Comparison of ENCODE assay signal across 19 cellular contexts in genomic region chr4:184694412-184694956, GRCh38. TPM values are rescaled to one million over a fixed set of nuclear protein-coding genes. Genes with fewer than 3 reads are reported as not detected.
DNase-seq lines count a peak whose midpoint lies in the region; ATAC-seq, FAIRE-seq and TF ChIP-seq lines count a peak whose summit lies in the region.
"Had no signal": no experiment of that assay in that cellular context is flagged by ENCODE, and none has a peak within 500 bp of the region (broad histone marks: within the 10 kb centered on the region; RNA-seq: fewer than 3 reads in every experiment).

No MANE protein-coding gene starts in this region.

- H3K4me1 Mint-ChIP-seq in activated CD4-positive, alpha-beta T cell treated with anti-CD3 and anti-CD28 coated beads, Interleukin-2, amount 10 ng/mL, durations not matched to agents 24 days and 14 days = peaks cover 1% of the 10 kb centered on the region
- H3K4me1 Mint-ChIP-seq: CD14-positive monocyte; CD4-positive, alpha-beta memory T cell had no signal

- DNase-seq in activated CD4-positive, alpha-beta T cell treated with anti-CD3 and anti-CD28 coated beads, Interleukin-2, amount 10 ng/mL, durations not matched to agents 24 days and 14 days = peak; percentile 21
- no peak for DNase-seq in activated CD4-positive, alpha-beta T cell treated with anti-CD3 and anti-CD28 coated beads, Interleukin-2, amount 50 U/mL, for 1 hour
- DNase-seq in heart left ventricle = no peak
- DNase-seq in cardiac septum (ENCODE audit: low spot score) = no peak
- no peak for DNase-seq in GM12891 (ENCODE audit: insufficient read length, low spot score)
- DNase-seq in K562 (ENCODE audit: extremely low read depth in 1 of 4, low spot score in 3 of 4) = no peak
- DNase-seq in Kasumi-1 (lab: John Stamatoyannopoulos, UW) = no peak
- DNase-seq: 8988T; CD4-positive, alpha-beta memory T cell; DMS153; DMS79; GF-D8; GOT3; H7 had no signal

- POLR2A ChIA-PET in K562 (lab: Yijun Ruan, JAX) = interaction anchor here (1.4 to 1.6 kb wide), 2 partner anchors 10 kb away, joined by 3 to 4 read pairs; no protein-coding TSS in a partner anchor

- no peak overlapping the region for H3K4me3 Mint-ChIP-seq in activated CD4-positive, alpha-beta T cell treated with anti-CD3 and anti-CD28 coated beads, Interleukin-2, amount 10 ng/mL, durations not matched to agents 24 days and 14 days
- H3K4me3 Mint-ChIP-seq: CD14-positive monocyte; CD4-positive, alpha-beta memory T cell had no signal

- peak; percentile 13 for FAIRE-seq in GM12891 (lab: Jason Lieb, UNC)
- no peak for FAIRE-seq in K562 (lab: Jason Lieb, UNC)
- FAIRE-seq: HTR-8/SVneo had no signal

- H3K79me2 ChIP-seq in K562 (ENCODE audit: control insufficient read depth, insufficient read depth, low read length) = no peaks in the 10 kb centered on the region

- H3K27ac ChIP-seq in heart left ventricle (peak overlapping the region in 7 of 12 donors; percentile 22 to 66 (median 49)), K562 (ENCODE audit: extremely low read depth, low read depth, low read length) (no peak overlapping the region)
- H3K27ac ChIP-seq: BLaER1 had no signal

- no TSS peak for BruUV-seq in K562 (replicated peaks; lab: Mats Ljungman, UMichigan)

- no peak for ATAC-seq in heart left ventricle
- no peak for ATAC-seq in K562
- no peak for ATAC-seq in GM21390 (IDR thresholded peaks at IDR 0.05; ENCODE audit: unreplicated experiment)
- ATAC-seq: HCT116 had no signal

- H3K27me3 Mint-ChIP-seq in activated CD4-positive, alpha-beta T cell treated with anti-CD3 and anti-CD28 coated beads, Interleukin-2, amount 10 ng/mL, durations not matched to agents 24 days and 14 days = no peaks in the 10 kb centered on the region
- H3K27me3 Mint-ChIP-seq: CD4-positive, alpha-beta memory T cell had no signal

- TF ChIP-seq POLR2A in heart left ventricle (IDR thresholded peaks at IDR 0.05) (no peak), GM12891 (IDR thresholded peaks at IDR 0.05; ENCODE audit: low read depth, low read length) (no peak), K562 (conservative IDR thresholded peaks at IDR 0.05) (no peak)

- CTCF ChIA-PET in K562 (lab: Yijun Ruan, JAX; ENCODE audit: low intra/inter-chr PET ratio) = no interaction called here

- H3K4me2 ChIP-seq in K562 (ENCODE audit: insufficient read depth, low read length) = no peak overlapping the region
- H3K4me2 ChIP-seq: BLaER1 had no signal

- intact Hi-C loops in activated CD4-positive, alpha-beta T cell treated with anti-CD3 and anti-CD28 coated beads, Interleukin-2, amount 10 ng/mL, durations not matched to agents 24 days and 14 days (cut with micrococcal nuclease) = loop anchor here (5.0 kb wide), 1 partner anchor 42 kb away; no protein-coding TSS in a partner anchor
- intact Hi-C loops in heart left ventricle (cut with DNase I) (no loop called here), cardiac septum (cut with DNase I) (no loop called here), K562 (cut with micrococcal nuclease) (no loop called here)

- H2AFZ ChIP-seq in K562 (ENCODE audit: low read depth, low read length) = no peak overlapping the region

- H3K4me3 ChIP-seq in heart left ventricle = no peak overlapping the region
- H3K4me3 ChIP-seq in K562 = no peak overlapping the region
- H3K4me3 ChIP-seq: BLaER1 had no signal

- no peak for TF ChIP-seq CTCF in heart left ventricle (IDR thresholded peaks at IDR 0.05)
- no peak for TF ChIP-seq CTCF in K562 (IDR thresholded peaks at IDR 0.05 in 2 of 3, conservative IDR thresholded peaks at IDR 0.05 in 1 of 3; ENCODE audit: insufficient read depth in 2 of 3, low read depth in 1 of 3, low read length in 3 of 3)

- H3K9me3 ChIP-seq in heart left ventricle (no peaks in the 10 kb centered on the region), K562 (replicated peaks; ENCODE audit: control insufficient read depth, insufficient read depth, low read depth, low read length) (no peaks in the 10 kb centered on the region)
- H3K9me3 ChIP-seq: BLaER1 had no signal

- TF ChIP-seq EP300 in K562 (IDR thresholded peaks at IDR 0.05; ENCODE audit: low read length) = no peak

- peaks cover 0 to 46% (median 28%) of the 10 kb centered on the region in 9 donors for H3K36me3 ChIP-seq in heart left ventricle
- peaks cover 53% of the 10 kb centered on the region for H3K36me3 ChIP-seq in K562 (ENCODE audit: control insufficient read depth, insufficient read depth, low read length)

- H3K4me1 ChIP-seq in heart left ventricle = peaks cover 0 to 18% (median 4%) of the 10 kb centered on the region in 12 donors
- H3K4me1 ChIP-seq in K562 (replicated peaks in 1 of 2; ENCODE audit: control insufficient read depth in 2 of 2, insufficient read depth in 2 of 2, low read length in 2 of 2) = no peaks in the 10 kb centered on the region
- H3K4me1 ChIP-seq: BLaER1 had no signal

- in situ Hi-C loops in K562 (cut with MboI) = no loop called here

- TF ChIP-seq RAD21 in K562 (CRISPR knock-in tag; conservative IDR thresholded peaks at IDR 0.05 in 1 of 2, IDR thresholded peaks at IDR 0.05 in 1 of 2) = no peak

- H3K9me1 ChIP-seq in K562 (ENCODE audit: control insufficient read depth, insufficient read depth, low read length) = no peaks in the 10 kb centered on the region

- no peak overlapping the region for H3K27ac Mint-ChIP-seq in activated CD4-positive, alpha-beta T cell treated with anti-CD3 and anti-CD28 coated beads, Interleukin-2, amount 10 ng/mL, durations not matched to agents 24 days and 14 days
- H3K27ac Mint-ChIP-seq: CD14-positive monocyte had no signal

- no peaks in the 10 kb centered on the region for H4K20me1 ChIP-seq in K562 (replicated peaks; ENCODE audit: control insufficient read depth, insufficient read depth, low read length)
- H4K20me1 ChIP-seq: BLaER1 had no signal

- no peaks in the 10 kb centered on the region for H3K9me3 Mint-ChIP-seq in activated CD4-positive, alpha-beta T cell treated with anti-CD3 and anti-CD28 coated beads, Interleukin-2, amount 10 ng/mL, durations not matched to agents 24 days and 14 days
- H3K9me3 Mint-ChIP-seq: CD14-positive monocyte; CD4-positive, alpha-beta memory T cell had no signal

- no peak overlapping the region for H3K9ac ChIP-seq in K562 (ENCODE audit: insufficient read depth in 1 of 2, low read depth in 2 of 2, low read length in 2 of 2)
- H3K9ac ChIP-seq: BLaER1 had no signal

- H3K36me3 Mint-ChIP-seq in activated CD4-positive, alpha-beta T cell treated with anti-CD3 and anti-CD28 coated beads, Interleukin-2, amount 10 ng/mL, durations not matched to agents 24 days and 14 days (ENCODE audit: low read depth) = peaks cover 50% of the 10 kb centered on the region

- H3K27me3 ChIP-seq in heart left ventricle (no peaks in the 10 kb centered on the region), K562 (ENCODE audit: control insufficient read depth in 2 of 2, insufficient read depth in 2 of 2, low read length in 2 of 2) (no peaks in the 10 kb centered on the region)
- H3K27me3 ChIP-seq: BLaER1 had no signal

RNA-seq across cellular contexts. Expression of gene CENPU, which starts 39.4 kb away (rescaled TPM):
- 71.7 and 75.5 TPM in 2 replicates for total RNA-seq in activated CD4-positive, alpha-beta T cell treated with anti-CD3 and anti-CD28 coated beads, Interleukin-2, amount 10 ng/mL, durations not matched to agents 24 days and 14 days
- total RNA-seq in heart left ventricle = 1 to 10 TPM in 6 of 9 donors, under 1 TPM in 3; 0.36 to 7.1 (median 1.3) TPM
- 1 to 10 TPM; 1.0 to 1.2 TPM for polyA plus RNA-seq in heart left ventricle
- total RNA-seq in cardiac septum = 1.5 TPM
- polyA plus RNA-seq in GM12891 (2012; ENCODE audit: low read depth, missing spikeins) = 29.7 TPM
- 22.8 and 65.9 TPM in 2 replicates for total RNA-seq in K562 (2011; cell fraction: chromatin; rRNA removed; ENCODE audit: low replicate concordance)
- 11.3 and 12.8 TPM in 2 replicates for total RNA-seq in K562 (2011; cell fraction: nucleolus; rRNA removed)
- total RNA-seq in K562 (2011; cell fraction: nucleoplasm; rRNA removed) = 24.1 and 26.8 TPM in 2 replicates
- 44.8 and 65.5 TPM in 2 replicates for total RNA-seq in K562 (2014; rRNA removed)
- 97.0 and 120 TPM in 2 replicates for total RNA-seq in K562 (2014; rRNA removed; fragmentation: Illumina TruSeq; extraction: Trizol)
- 80.7 and 85.8 TPM in 2 replicates for total RNA-seq in K562 (2015; rRNA removed; fragmentation: Illumina TruSeq; extraction: Trizol)
- total RNA-seq in K562 (2021) = 61.5 and 65.3 TPM in 2 replicates
- polyA plus RNA-seq in K562 (2011; rRNA removed) = 85.2 and 98.7 TPM in 2 replicates
- 6.5 and 18.3 TPM in 2 replicates for polyA plus RNA-seq in K562 (2011; cell fraction: cytosol; rRNA removed)
- 32.3 and 51.0 TPM in 2 replicates for polyA plus RNA-seq in K562 (2011; cell fraction: nucleus; rRNA removed)
- 46.9 and 78.6 TPM in 2 replicates for polyA plus RNA-seq in K562 (2012)
- polyA plus RNA-seq in K562 (2014; fragmentation: Illumina TruSeq; extraction: Trizol) = 83.0 and 95.8 TPM in 2 replicates
- polyA plus RNA-seq in K562 (2014; fragmentation: Nextera tagmentation; extraction: Ambion mirVana) = 10 to 100 TPM; 39.4 to 53.7 TPM
- polyA plus RNA-seq in K562 (2014; rRNA removed) = 74.3 and 84.3 TPM in 2 replicates
- polyA minus RNA-seq in K562 (2011; rRNA and poly(A)+ RNA removed) = 47.8 and 60.0 TPM in 2 replicates
- 18.9 and 22.0 TPM in 2 replicates for polyA minus RNA-seq in K562 (2011; cell fraction: cytosol; rRNA and poly(A)+ RNA removed)
- polyA minus RNA-seq in K562 (2011; cell fraction: nucleus; rRNA and poly(A)+ RNA removed) = 15.9 and 31.9 TPM in 2 replicates

RNA-seq across cellular contexts. Expression of gene PRIMPOL, which starts 44.9 kb away (rescaled TPM):
- total RNA-seq in activated CD4-positive, alpha-beta T cell treated with anti-CD3 and anti-CD28 coated beads, Interleukin-2, amount 10 ng/mL, durations not matched to agents 24 days and 14 days = 14.7 and 17.6 TPM in 2 replicates
- total RNA-seq in heart left ventricle (10 to 100 TPM in 7 of 9 donors, 1 to 10 TPM in 2; 5.4 to 12.4 (median 10.6) TPM), cardiac septum (8.3 TPM), K562 (2014; rRNA removed) (11.3 and 16.8 TPM in 2 replicates), K562 (2014; rRNA removed; fragmentation: Illumina TruSeq; extraction: Trizol) (22.5 and 25.4 TPM in 2 replicates), K562 (2015; rRNA removed; fragmentation: Illumina TruSeq; extraction: Trizol) (19.5 and 23.3 TPM in 2 replicates), K562 (2021) (14.3 and 14.9 TPM in 2 replicates)
- polyA plus RNA-seq in heart left ventricle (10 to 100 TPM in 1 of 2 donors, 1 to 10 TPM in 1; 5.2 to 24.8 TPM), K562 (2011; rRNA removed) (30.0 and 32.0 TPM in 2 replicates), K562 (2014; fragmentation: Illumina TruSeq; extraction: Trizol) (16.1 and 17.9 TPM in 2 replicates), K562 (2014; fragmentation: Nextera tagmentation; extraction: Ambion mirVana) (10 to 100 TPM; 11.0 to 14.2 TPM), K562 (2014; rRNA removed) (14.7 and 19.2 TPM in 2 replicates)
- 8.9 TPM for polyA plus RNA-seq in GM12891 (2012; ENCODE audit: low read depth, missing spikeins)
- 17.5 and 57.3 TPM in 2 replicates for total RNA-seq in K562 (2011; cell fraction: chromatin; rRNA removed; ENCODE audit: low replicate concordance)
- 7.0 and 11.7 TPM in 2 replicates for total RNA-seq in K562 (2011; cell fraction: nucleolus; rRNA removed)
- 14.9 and 18.1 TPM in 2 replicates for total RNA-seq in K562 (2011; cell fraction: nucleoplasm; rRNA removed)
- 3.4 and 10.0 TPM in 2 replicates for polyA plus RNA-seq in K562 (2011; cell fraction: cytosol; rRNA removed)
- polyA plus RNA-seq in K562 (2011; cell fraction: nucleus; rRNA removed) = 8.5 and 20.0 TPM in 2 replicates
- 18.2 and 22.5 TPM in 2 replicates for polyA plus RNA-seq in K562 (2012)
- polyA minus RNA-seq in K562 (2011; rRNA and poly(A)+ RNA removed) = 11.3 and 11.9 TPM in 2 replicates
- polyA minus RNA-seq in K562 (2011; cell fraction: cytosol; rRNA and poly(A)+ RNA removed) = 4.1 and 4.6 TPM in 2 replicates
- polyA minus RNA-seq in K562 (2011; cell fraction: nucleus; rRNA and poly(A)+ RNA removed) = 4.6 and 9.6 TPM in 2 replicates

RNA-seq across cellular contexts. Expression of gene CASP3, which starts 45.2 kb away (rescaled TPM):
- total RNA-seq in activated CD4-positive, alpha-beta T cell treated with anti-CD3 and anti-CD28 coated beads, Interleukin-2, amount 10 ng/mL, durations not matched to agents 24 days and 14 days = 84.8 and 89.8 TPM in 2 replicates
- total RNA-seq in heart left ventricle = 10 to 100 TPM in 7 of 9 donors, 1 to 10 TPM in 2; 7.3 to 32.0 (median 15.8) TPM
- 10 to 100 TPM in 1 of 2 donors, 1 to 10 TPM in 1; 7.8 to 20.4 TPM for polyA plus RNA-seq in heart left ventricle
- total RNA-seq in cardiac septum = 21.7 TPM
- polyA plus RNA-seq in GM12891 (2012; ENCODE audit: low read depth, missing spikeins) = 35.2 TPM
- total RNA-seq in K562 (2011; cell fraction: chromatin; rRNA removed; ENCODE audit: low replicate concordance) = 3.0 and 10.7 TPM in 2 replicates
- total RNA-seq in K562 (2011; cell fraction: nucleolus; rRNA removed) = 3.0 and 3.9 TPM in 2 replicates
- 5.9 and 10.9 TPM in 2 replicates for total RNA-seq in K562 (2011; cell fraction: nucleoplasm; rRNA removed)
- 22.0 and 24.9 TPM in 2 replicates for total RNA-seq in K562 (2014; rRNA removed)
- total RNA-seq in K562 (2014; rRNA removed; fragmentation: Illumina TruSeq; extraction: Trizol) = 38.3 and 41.2 TPM in 2 replicates
- total RNA-seq in K562 (2015; rRNA removed; fragmentation: Illumina TruSeq; extraction: Trizol) = 37.9 and 40.1 TPM in 2 replicates
- total RNA-seq in K562 (2021) = 26.4 and 28.7 TPM in 2 replicates
- 32.8 and 38.6 TPM in 2 replicates for polyA plus RNA-seq in K562 (2011; rRNA removed)
- polyA plus RNA-seq in K562 (2011; cell fraction: cytosol; rRNA removed) = 6.6 and 15.4 TPM in 2 replicates
- 7.5 and 12.3 TPM in 2 replicates for polyA plus RNA-seq in K562 (2011; cell fraction: nucleus; rRNA removed)
- 25.0 and 26.4 TPM in 2 replicates for polyA plus RNA-seq in K562 (2012)
- polyA plus RNA-seq in K562 (2014; fragmentation: Illumina TruSeq; extraction: Trizol) = 31.4 and 31.8 TPM in 2 replicates
- polyA plus RNA-seq in K562 (2014; fragmentation: Nextera tagmentation; extraction: Ambion mirVana) = 10 to 100 TPM; 17.6 to 39.3 TPM
- 29.9 and 30.3 TPM in 2 replicates for polyA plus RNA-seq in K562 (2014; rRNA removed)
- polyA minus RNA-seq in K562 (2011; rRNA and poly(A)+ RNA removed) = 21.6 and 22.6 TPM in 2 replicates
- 8.4 and 10.9 TPM in 2 replicates for polyA minus RNA-seq in K562 (2011; cell fraction: cytosol; rRNA and poly(A)+ RNA removed)
- 2.6 and 6.4 TPM in 2 replicates for polyA minus RNA-seq in K562 (2011; cell fraction: nucleus; rRNA and poly(A)+ RNA removed)
